In the genomic region with DNA sequence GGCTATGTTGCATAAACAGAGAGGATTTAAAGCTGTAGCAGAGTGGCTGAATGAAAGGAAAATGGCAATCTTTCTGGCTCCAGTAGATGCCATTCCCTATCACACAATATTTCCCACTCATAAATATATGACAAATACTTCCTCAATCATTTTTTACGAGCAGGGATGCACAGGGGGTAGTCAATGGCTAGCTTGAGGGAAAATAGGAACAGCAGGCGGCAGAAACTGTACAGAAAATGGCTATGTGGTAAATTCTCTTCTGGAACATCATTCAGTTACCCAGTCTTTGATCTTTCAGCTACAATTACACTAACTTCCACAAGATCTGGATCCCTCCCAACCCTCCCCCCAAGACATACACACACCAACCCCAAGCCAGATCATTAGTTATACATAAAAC, we compare ENCODE assay signal across 19 cellular contexts.
A peak's percentile ranks its signal among the peaks of the same experiment; 100 is the strongest.
DNase-seq lines count a peak whose midpoint lies in the region; ATAC-seq and TF ChIP-seq lines count a peak whose summit lies in the region.
"Had no signal": no experiment of that assay in that cellular context is flagged by ENCODE, and none has a peak within 500 bp of the region (broad histone marks: within the 10 kb centered on the region; RNA-seq: fewer than 3 reads in every experiment).

No MANE protein-coding gene starts in this region.

- peaks cover 17% of the 10 kb centered on the region for H3K4me1 ChIP-seq in Panc1 (ENCODE audit: control insufficient read depth, insufficient read depth, low read length)
- H3K4me1 ChIP-seq: tibial artery had no signal

- H3K4me3 ChIP-seq in Panc1 (ENCODE audit: low read depth in 2 of 2, low read length in 2 of 2): no peak overlapping the region
- H3K4me3 ChIP-seq: tibial artery had no signal

- ATAC-seq in Panc1: peak; percentile 78
- ATAC-seq in GM21529 (IDR thresholded peaks at IDR 0.05; ENCODE audit: unreplicated experiment): no peak
- ATAC-seq in GM21447 (IDR thresholded peaks at IDR 0.05; ENCODE audit: unreplicated experiment): no peak
- ATAC-seq: esophagus mucosa; stimulated activated memory B cell treated with anti-CD40 and anti-IgM and Interleukin-4, amounts not matched to agents 10 μg/mL and 1 μg/mL and 100 μg/mL, for 72 hours had no signal

- CTCF ChIA-PET in Panc1 (lab: Charles Lee): interaction anchor here (0.6 kb wide), 1 partner anchor 226 kb away, joined by 5 read pairs; no protein-coding TSS in a partner anchor

- TF ChIP-seq CTCF in Panc1 (IDR thresholded peaks at IDR 0.05): no peak

- POLR2A ChIA-PET in Panc1 (lab: Charles Lee): no interaction called here

- H3K27ac ChIP-seq in Panc1 (ENCODE audit: low read length): no peak overlapping the region
- H3K27ac ChIP-seq: brain microvascular endothelial cell, tibial artery had no signal

- in situ Hi-C loops in Panc1 (cut with HindIII; ENCODE audit: low pct_unique_long_range_greater_than_20kb, low sequenced_read_pairs): no loop called here

- H3K9me3 ChIP-seq in Panc1 (ENCODE audit: control insufficient read depth, insufficient read depth, low read depth, low read length): no peaks in the 10 kb centered on the region
- H3K9me3 ChIP-seq: tibial artery had no signal

- intact Hi-C loops in Panc1 (cut with micrococcal nuclease; ENCODE audit: unreplicated experiment): no loop called here

- no peaks in the 10 kb centered on the region for H3K27me3 ChIP-seq in Panc1 (ENCODE audit: control insufficient read depth, insufficient read depth, low read length)
- H3K27me3 ChIP-seq: brain microvascular endothelial cell, tibial artery had no signal

- no TSS peak for BruUV-seq in Panc1 (replicated peaks; lab: Mats Ljungman, UMichigan)

- H3K36me3 ChIP-seq in Panc1 (ENCODE audit: control insufficient read depth, insufficient read depth, low read length): peaks cover 2% of the 10 kb centered on the region; the same call in 1 of the 2 replicates
- H3K36me3 ChIP-seq: brain microvascular endothelial cell, tibial artery had no signal

- peak; percentile 70 for DNase-seq in EH (ENCODE audit: low read depth)
- peak; percentile 55 for DNase-seq in LoVo (ENCODE audit: low spot score)
- no peak for DNase-seq in Panc1 (ENCODE audit: low read depth, low spot score)
- peak; percentile 62 for DNase-seq in islet precursor cell
- DNase-seq in HuH-7 (ENCODE audit: low spot score): no peak
- DNase-seq in activated gamma-delta T cell (lab: John Stamatoyannopoulos, UW): no peak
- DNase-seq: activated CD8-positive, alpha-beta memory T cell treated with anti-CD3 and anti-CD28 coated beads for 24 hours; activated naive CD8-positive, alpha-beta T cell treated with anti-CD3 and anti-CD28 coated beads, Interleukin-2, amount 10 ng/mL, durations not matched to agents 7 days and 5 days; brain microvascular endothelial cell; kidney; NCI-H187 treated with DMSO at 0.1 percent for 48 hours; NK-92 treated with Interleukin-12 subunit alpha and Interleukin-12 subunit beta, amount 100 ng/mL, for 24 hours; SHP77 treated with DMSO at 0.1 percent for 48 hours; stimulated activated CD4-positive, alpha-beta T cell treated with anti-CD3 and anti-CD28 coated beads, Interleukin-12 subunit alpha, Interleukin-12 subunit beta, amount 100 ng/mL, for 4 hours; tibial artery had no signal

Comparison
In these comparisons a context has a peak if more than half of its experiments do, and no peak if none do; other contexts are left out.
1. DNase-seq: peak in EH (single experiment), LoVo (single experiment) and islet precursor cell (single experiment); none in Panc1 (single experiment), HuH-7 (single experiment) and activated gamma-delta T cell (single experiment).